ENCODE assay signal across 11 cellular contexts in genomic region chr6:154447929-154448328, GRCh38.
DNase-seq lines count a peak whose midpoint lies in the region; TF ChIP-seq lines count a peak whose summit lies in the region.
"Had no signal": no experiment of that assay in that cellular context is flagged by ENCODE, and none has a peak within 500 bp of the region (broad histone marks: within the 10 kb centered on the region; RNA-seq: fewer than 3 reads in every experiment).

No MANE protein-coding gene starts in this region.

- H3K4me1 Mint-ChIP-seq in Caco-2 (ENCODE audit: low read depth, unreplicated experiment), result peaks cover 18% of the 10 kb centered on the region
- no peaks in the 10 kb centered on the region for H3K4me1 Mint-ChIP-seq in immature natural killer cell
- H3K4me1 Mint-ChIP-seq: naive B cell had no signal

- H2AFZ ChIP-seq in fibroblast of lung (ENCODE audit: low read length), result no peak overlapping the region

- POLR2A ChIA-PET in Caco-2 (lab: Charles Lee), result no interaction called here

- no peak overlapping the region for H3K4me3 ChIP-seq in fibroblast of lung (replicated peaks in 1 of 4; ENCODE audit: control extremely low read depth in 1 of 4, insufficient read depth in 1 of 4, low read depth in 3 of 4, low read length in 4 of 4)
- H3K4me3 ChIP-seq in subcutaneous abdominal adipose tissue (ENCODE audit: low read depth in 1 of 5, low read length in 5 of 5), result peak overlapping the region in 3 of 5 donors; percentile 1 to 25 (median 6)
- no peak overlapping the region for H3K4me3 ChIP-seq in Caco-2 (ENCODE audit: low read depth, low read length)

- peak; percentile 45 for DNase-seq in NCI-H1092 treated with DMSO at 0.1 percent for 48 hours (lab: John Stamatoyannopoulos, UW)
- DNase-seq in NCI-H82 (lab: John Stamatoyannopoulos, UW), result peak; percentile 54
- DNase-seq in fibroblast of lung (ENCODE audit: low read depth in 2 of 2), result peak; percentile 36 to 51
- no peak for DNase-seq in Caco-2
- DNase-seq in HuH-7.5 (ENCODE audit: low spot score), result no peak
- no peak for DNase-seq in immature natural killer cell
- DNase-seq: naive B cell; stimulated activated CD4-positive, alpha-beta T cell treated with anti-CD3 and anti-CD28 coated beads, Interleukin-15, amount 100 ng/mL, for 24 hours had no signal

- H3K4me3 Mint-ChIP-seq in Caco-2 (ENCODE audit: unreplicated experiment), result no peak overlapping the region
- H3K4me3 Mint-ChIP-seq in immature natural killer cell, result no peak overlapping the region
- H3K4me3 Mint-ChIP-seq: naive B cell; stimulated activated naive CD8-positive, alpha-beta T cell treated with anti-CD3 and anti-CD28 coated beads, Interleukin-15, Interleukin-2, amounts not matched to agents 100 ng/mL and 50 ng/mL, for 24 hours had no signal

- TF ChIP-seq CTCF in fibroblast of lung (conservative IDR thresholded peaks at IDR 0.05 in 1 of 2, IDR thresholded peaks at IDR 0.05 in 1 of 2; ENCODE audit: low read depth in 1 of 2, low read length in 2 of 2), result no peak
- no peak for TF ChIP-seq CTCF in Caco-2 (IDR thresholded peaks at IDR 0.05; ENCODE audit: insufficient read depth in 1 of 2, low read depth in 1 of 2, low read length in 1 of 2, severe bottlenecking in 1 of 2, unreplicated experiment in 1 of 2)

- peaks cover 26% of the 10 kb centered on the region for H3K36me3 Mint-ChIP-seq in Caco-2 (ENCODE audit: insufficient read depth, unreplicated experiment)
- H3K36me3 Mint-ChIP-seq in immature natural killer cell, result no peaks in the 10 kb centered on the region
- H3K36me3 Mint-ChIP-seq: naive B cell had no signal

- H3K79me2 ChIP-seq in fibroblast of lung (ENCODE audit: control insufficient read depth, insufficient read depth, low read length), result no peaks in the 10 kb centered on the region

- intact Hi-C loops in Caco-2 (cut with micrococcal nuclease; ENCODE audit: unreplicated experiment), result no loop called here

- no peaks in the 10 kb centered on the region for H4K20me1 ChIP-seq in fibroblast of lung (ENCODE audit: control insufficient read depth, extremely low read depth, insufficient read depth, low read length)

- H3K27ac Mint-ChIP-seq in Caco-2 (ENCODE audit: unreplicated experiment), result no peak overlapping the region
- no peak overlapping the region for H3K27ac Mint-ChIP-seq in immature natural killer cell
- H3K27ac Mint-ChIP-seq: naive B cell; stimulated activated naive CD8-positive, alpha-beta T cell treated with anti-CD3 and anti-CD28 coated beads, Interleukin-15, Interleukin-2, amounts not matched to agents 100 ng/mL and 50 ng/mL, for 24 hours had no signal

- peaks cover 2% of the 10 kb centered on the region for H3K36me3 ChIP-seq in fibroblast of lung (ENCODE audit: control insufficient read depth, insufficient read depth, low read length)
- H3K36me3 ChIP-seq in subcutaneous abdominal adipose tissue (ENCODE audit: control insufficient read depth in 5 of 5, insufficient read depth in 5 of 5, low read length in 5 of 5), result no peaks in the 10 kb centered on the region
- H3K36me3 ChIP-seq in Caco-2 (ENCODE audit: control insufficient read depth, insufficient read depth, low read length), result no peaks in the 10 kb centered on the region

- peak overlapping the region; percentile 51 for H3K4me2 ChIP-seq in fibroblast of lung (ENCODE audit: extremely low read depth, insufficient read depth, low read length)

- H3K9ac ChIP-seq in fibroblast of lung (ENCODE audit: insufficient read depth, low read length), result no peak overlapping the region
- H3K9ac ChIP-seq in subcutaneous abdominal adipose tissue (ENCODE audit: low read length in 5 of 5), result no peak overlapping the region

- peaks cover 7% of the 10 kb centered on the region for H3K4me1 ChIP-seq in fibroblast of lung (ENCODE audit: control insufficient read depth, extremely low read depth, insufficient read depth, low read length)
- H3K4me1 ChIP-seq in subcutaneous abdominal adipose tissue (ENCODE audit: control insufficient read depth in 5 of 5, insufficient read depth in 5 of 5, low read length in 5 of 5), result peaks cover 0 to 20% (median 8%) of the 10 kb centered on the region in 5 donors
- 0 out of 2 replicates have a peak, but pooled peaks cover 5% of the 10 kb centered on the region for H3K4me1 ChIP-seq in Caco-2

- no peaks in the 10 kb centered on the region for H3K9me3 ChIP-seq in fibroblast of lung (ENCODE audit: control insufficient read depth, insufficient read depth, low read depth, low read length)
- no peaks in the 10 kb centered on the region for H3K9me3 ChIP-seq in subcutaneous abdominal adipose tissue (ENCODE audit: control insufficient read depth in 5 of 5, low read length in 5 of 5)
- H3K9me3 ChIP-seq in Caco-2, result no peaks in the 10 kb centered on the region
- H3K9me3 ChIP-seq: heart right ventricle had no signal

- no peaks in the 10 kb centered on the region for H3K27me3 ChIP-seq in fibroblast of lung (ENCODE audit: control insufficient read depth, insufficient read depth, low read length)
- no peaks in the 10 kb centered on the region for H3K27me3 ChIP-seq in subcutaneous abdominal adipose tissue (ENCODE audit: control insufficient read depth in 5 of 5, insufficient read depth in 4 of 5, low read length in 5 of 5)
- H3K27me3 ChIP-seq in Caco-2 (replicated peaks; ENCODE audit: control insufficient read depth, insufficient read depth, low read length), result no peaks in the 10 kb centered on the region
- H3K27me3 ChIP-seq: heart right ventricle had no signal

- no peaks in the 10 kb centered on the region for H3K27me3 Mint-ChIP-seq in Caco-2 (ENCODE audit: insufficient read depth, unreplicated experiment)
- H3K27me3 Mint-ChIP-seq in immature natural killer cell (ENCODE audit: low read depth in 3 of 3), result peaks cover 0 to 3% (median 3%) of the 10 kb centered on the region in 3 donors
- H3K27me3 Mint-ChIP-seq: naive B cell had no signal

- H3K27ac ChIP-seq in fibroblast of lung (ENCODE audit: insufficient read depth, low read length) (peak overlapping the region; percentile 20), subcutaneous abdominal adipose tissue (ENCODE audit: low read depth, low read length) (no peak overlapping the region)

- no TSS peak for BruUV-seq in Caco-2 (replicated peaks; lab: Mats Ljungman, UMichigan)

- CTCF ChIA-PET in Caco-2 (lab: Charles Lee), result no interaction called here

- H3K9me3 Mint-ChIP-seq in Caco-2 (ENCODE audit: unreplicated experiment), result no peaks in the 10 kb centered on the region
- H3K9me3 Mint-ChIP-seq in immature natural killer cell, result no peaks in the 10 kb centered on the region
- H3K9me3 Mint-ChIP-seq: stimulated activated naive CD8-positive, alpha-beta T cell treated with anti-CD3 and anti-CD28 coated beads, Interleukin-15, Interleukin-2, amounts not matched to agents 100 ng/mL and 50 ng/mL, for 24 hours had no signal

Comparison
In these comparisons a context has a peak if more than half of its experiments do, and no peak if none do; other contexts are left out.
1. DNase-seq: peak in NCI-H1092 treated with DMSO at 0.1 percent for 48 hours (single experiment), NCI-H82 (single experiment) and fibroblast of lung (2 of 2); none in Caco-2 (0 of 2), HuH-7.5 (single experiment) and immature natural killer cell (0 of 3).
2. H3K4me3 ChIP-seq: peak in subcutaneous abdominal adipose tissue (3 of 5); none in fibroblast of lung (0 of 4) and Caco-2 (single experiment).